ENCODE assay signal across 10 cellular contexts in the genomic region with DNA sequence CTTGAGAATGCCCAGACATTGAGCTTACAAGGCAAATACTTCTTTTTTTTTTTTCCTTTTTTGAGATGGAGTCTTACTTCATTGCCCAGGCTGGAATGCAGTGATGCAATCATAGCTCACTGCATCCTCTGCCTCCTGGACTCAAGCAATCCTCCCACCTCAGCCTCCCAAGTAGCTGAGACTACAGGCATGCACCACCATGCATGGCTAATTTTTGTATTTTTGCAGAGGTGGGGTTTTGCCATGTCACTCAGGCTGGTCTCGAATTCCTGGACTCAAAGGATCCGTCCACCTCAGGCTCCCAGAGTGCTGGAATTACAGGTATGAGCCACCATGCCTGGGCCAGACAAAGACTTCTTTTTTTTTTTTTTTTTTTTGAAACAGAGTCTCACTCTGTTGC.
"Had no signal": no experiment of that assay in that cellular context is flagged by ENCODE, and none has a peak within 500 bp of the region (broad histone marks: within the 10 kb centered on the region; RNA-seq: fewer than 3 reads in every experiment).

No MANE protein-coding gene starts in this region.

- DNase-seq: GM23248, GOT3, H9, HFFc6, Karpas-422, KBM-7 had no signal

- H3K9ac ChIP-seq: GM23248, KMS-11 had no signal

- H3K4me3 ChIP-seq: GM23248 had no signal

- H3K27ac ChIP-seq: GM23248, KMS-11 had no signal

- H2AFZ ChIP-seq: GM23248 had no signal

- H3K4me1 Mint-ChIP-seq: H9 had no signal

- H3K27ac Mint-ChIP-seq: H9, HFFc6 had no signal

- H3K4me3 Mint-ChIP-seq: H9, HFFc6 had no signal

- FAIRE-seq: H54, HTR-8/SVneo had no signal

- ATAC-seq: HCT116 had no signal

- H3K4me2 ChIP-seq: KMS-11 had no signal
